19 cellular contexts compared by ENCODE assay signal in genomic region chr7:95529701-95530100, GRCh38. TPM values are rescaled to one million over a fixed set of nuclear protein-coding genes. Genes with fewer than 3 reads are reported as not detected.
DNase-seq lines count a peak whose midpoint lies in the region; ATAC-seq, FAIRE-seq and TF ChIP-seq lines count a peak whose summit lies in the region.
"Had no signal": no experiment of that assay in that cellular context is flagged by ENCODE, and none has a peak within 500 bp of the region (broad histone marks: within the 10 kb centered on the region; RNA-seq: fewer than 3 reads in every experiment).

No MANE protein-coding gene starts in this region.

- H3F3A ChIP-seq in PC-3 (ENCODE audit: low read length, unreplicated experiment): no peaks in the 10 kb centered on the region

- no peaks in the 10 kb centered on the region for H3K9me2 ChIP-seq in PC-3 (replicated peaks; ENCODE audit: low read length)

- no peaks in the 10 kb centered on the region for H3K36me3 ChIP-seq in PC-3 (ENCODE audit: low read depth, low read length)
- no peaks in the 10 kb centered on the region for H3K36me3 ChIP-seq in pancreas
- H3K36me3 ChIP-seq: BLaER1 had no signal

- WGBS in A549 (ENCODE audit: missing lambda C conversion rate): 9% methylated on average over 1 of the region's 1 CpG
- WGBS in pancreas, 2 donors: 5 to 10% methylated on average over 1 of the region's 1 CpG

- no peak for ATAC-seq in A549
- peak; percentile 34 for ATAC-seq in PC-3
- peak in 3 of 4 donors; percentile 39 to 58 (median 50) for ATAC-seq in pancreas
- ATAC-seq: GM12878, GM23338 had no signal

- BruUV-seq in PC-3 (replicated peaks; lab: Mats Ljungman, UMichigan): no TSS peak

- H3K79me2 ChIP-seq in PC-3 (ENCODE audit: low read length): no peaks in the 10 kb centered on the region

- intact Hi-C loops in PC-3 (cut with micrococcal nuclease): no loop called here
- intact Hi-C loops in pancreas (cut with DNase I): loop anchor here (5.0 to 10.0 kb wide), 3 partner anchors 153 to 158 kb away; no protein-coding TSS in a partner anchor

- TF ChIP-seq CTCF in A549 (IDR thresholded peaks at IDR 0.05) (no peak), PC-3 (conservative IDR thresholded peaks at IDR 0.05; ENCODE audit: low read depth, low read length) (no peak), pancreas (IDR thresholded peaks at IDR 0.05) (no peak)

- no peak overlapping the region for H3K4me2 ChIP-seq in A549
- H3K4me2 ChIP-seq in PC-3 (ENCODE audit: low read length): no peak overlapping the region
- H3K4me2 ChIP-seq: BLaER1, GM23338 had no signal

- H3K4me1 ChIP-seq in A549 (peaks cover 21% of the 10 kb centered on the region), PC-3 (ENCODE audit: insufficient read depth, low read length) (0 out of 2 replicates have a peak, but pooled peaks cover 4% of the 10 kb centered on the region), pancreas (peaks cover 0 to 3% (median 0%) of the 10 kb centered on the region in 3 donors)
- H3K4me1 ChIP-seq: BLaER1, Caco-2 had no signal

- H2AFZ ChIP-seq in PC-3 (ENCODE audit: low read length): no peak overlapping the region
- H2AFZ ChIP-seq: GM23338 had no signal

- no peaks in the 10 kb centered on the region for H4K20me1 ChIP-seq in PC-3 (ENCODE audit: low read length)
- H4K20me1 ChIP-seq: BLaER1 had no signal

- H3K27ac ChIP-seq in A549 (peak overlapping the region in 1 of 2 experiments; percentile 49; a peak in 1 of 6 replicates), PC-3 (ENCODE audit: low read length) (no peak overlapping the region), pancreas (no peak overlapping the region)
- H3K27ac ChIP-seq: 22Rv1, BLaER1 had no signal

- no peak for FAIRE-seq in A549 (lab: Jason Lieb, UNC)
- FAIRE-seq in pancreas (lab: Jason Lieb, UNC): no peak
- FAIRE-seq: GM12878, GM18507 had no signal

- H3K27me3 ChIP-seq in PC-3 (ENCODE audit: low read length) (peaks cover 16% of the 10 kb centered on the region), pancreas (no peaks in the 10 kb centered on the region)
- H3K27me3 ChIP-seq: BLaER1 had no signal

- H3K4me3 ChIP-seq in A549 (no peak overlapping the region), PC-3 (ENCODE audit: low read length) (no peak overlapping the region), pancreas (no peak overlapping the region)
- H3K4me3 ChIP-seq: BLaER1, GM12878, GM23338 had no signal

- POLR2A ChIA-PET in A549 (lab: Yijun Ruan, JAX): no interaction called here
- POLR2A ChIA-PET in PC-3 (lab: Charles Lee; ENCODE audit: unreplicated experiment): no interaction called here

- no peak for TF ChIP-seq POLR2A in A549 (IDR thresholded peaks at IDR 0.05; ENCODE audit: low read length)

- H3K9ac ChIP-seq in PC-3 (ENCODE audit: low read length): no peak overlapping the region
- H3K9ac ChIP-seq: BLaER1 had no signal

- DNase-seq in NCI-H146 (lab: John Stamatoyannopoulos, UW) (peak; percentile 16), NCI-H146 treated with DMSO at 0.1 percent for 48 hours (lab: John Stamatoyannopoulos, UW; ENCODE audit: unreplicated experiment) (no peak), A549 (ENCODE audit: low read depth in 1 of 2, low spot score in 1 of 2) (no peak), PC-3 (no peak), pancreas (no peak), NCI-H524 (lab: John Stamatoyannopoulos, UW) (no peak), NAMALWA (ENCODE audit: low spot score) (no peak)
- DNase-seq: AML-193; Caco-2; CD8-positive, alpha-beta memory T cell; DMS79; H7; IMR-90 had no signal

- H3K9me3 ChIP-seq in A549 (no peaks in the 10 kb centered on the region), PC-3 (ENCODE audit: low read length) (no peaks in the 10 kb centered on the region), pancreas (no peaks in the 10 kb centered on the region)
- H3K9me3 ChIP-seq: BLaER1, Caco-2 had no signal

- no peak for TF ChIP-seq EP300 in A549 (IDR thresholded peaks at IDR 0.05)

- TF ChIP-seq RAD21 in A549 (conservative IDR thresholded peaks at IDR 0.05 in 1 of 2, IDR thresholded peaks at IDR 0.05 in 1 of 2): no peak

- CTCF ChIA-PET in A549 (lab: Yijun Ruan, JAX): interaction anchor here (2.5 to 12.9 kb wide), 6 partner anchors 12 to 159 kb away, joined by 12 to 403 read pairs (median 46); no protein-coding TSS in a partner anchor
- CTCF ChIA-PET in PC-3 (lab: Charles Lee): interaction anchor here (0.6 to 3.1 kb wide), 7 partner anchors 12 to 162 kb away, joined by 3 to 15 read pairs (median 9); no protein-coding TSS in a partner anchor

TF ChIP-seq in A549, 52 proteins besides CTCF, POLR2A, EP300 and RAD21:
- no peak for TF ChIP-seq PBX3 (IDR thresholded peaks at IDR 0.05)
- TF ChIP-seq HOXB5 (CRISPR knock-in tag; IDR thresholded peaks at IDR 0.05): no peak
- TF ChIP-seq EHMT2 (IDR thresholded peaks at IDR 0.05; ENCODE audit: low read depth): no peak
- TF ChIP-seq FOSL2 (IDR thresholded peaks at IDR 0.05): no peak
- peak; percentile 3; the same call in 1 of the 2 replicates for TF ChIP-seq FOSL2 (CRISPR knock-in tag; IDR thresholded peaks at IDR 0.05)
TF ChIP-seq in A549: peak in this region for 1.

RNA-seq across cellular contexts. Expression of gene ASB4, which starts 44.0 kb away (rescaled TPM):
- 3.1 TPM in 2 replicates for polyA plus RNA-seq in A549 (2011; rRNA removed)
- 0.46 and 0.52 TPM in 2 replicates for polyA plus RNA-seq in A549 (2012; cell fraction: cytosol; rRNA removed)
- 0.32 and 0.47 TPM in 2 replicates for polyA plus RNA-seq in A549 (2012; cell fraction: nucleus; rRNA removed)
- 0.80 to 1.4 TPM (median 1.00 TPM) in 3 replicates for polyA plus RNA-seq in A549 (2017; fragmentation: RNase III; extraction: RNeasy Plus Mini Kit Qiagen cat#74134 plus additional on column Dnase treatment)
- 2.9 and 4.2 TPM in 2 replicates for polyA minus RNA-seq in A549 (2011; rRNA and poly(A)+ RNA removed)
- total RNA-seq in PC-3 (2014; rRNA removed): not detected in 2 replicates
- total RNA-seq in pancreas: 1 to 10 TPM in 1 of 6 donors, under 1 TPM in 5; 0.16 to 1.1 (median 0.53) TPM
- 1 to 10 TPM in 1 of 2 donors, under 1 TPM in 1; 0.30 to 1.9 TPM for polyA plus RNA-seq in pancreas
- total RNA-seq: Caco-2; CD8-positive, alpha-beta memory T cell; G401; GM12878; GM23338; H7; IMR-90 had no signal
- polyA plus RNA-seq: CD8-positive, alpha-beta memory T cell; GM23338; IMR-90 had no signal

Comparison
In these comparisons a context has a peak if more than half of its experiments do, and no peak if none do; other contexts are left out.
1. ATAC-seq: peak in PC-3 (single experiment) and pancreas (3 of 4); none in A549 (0 of 2).